Comparison of ENCODE assay signal across 14 cellular contexts in the genomic region with DNA sequence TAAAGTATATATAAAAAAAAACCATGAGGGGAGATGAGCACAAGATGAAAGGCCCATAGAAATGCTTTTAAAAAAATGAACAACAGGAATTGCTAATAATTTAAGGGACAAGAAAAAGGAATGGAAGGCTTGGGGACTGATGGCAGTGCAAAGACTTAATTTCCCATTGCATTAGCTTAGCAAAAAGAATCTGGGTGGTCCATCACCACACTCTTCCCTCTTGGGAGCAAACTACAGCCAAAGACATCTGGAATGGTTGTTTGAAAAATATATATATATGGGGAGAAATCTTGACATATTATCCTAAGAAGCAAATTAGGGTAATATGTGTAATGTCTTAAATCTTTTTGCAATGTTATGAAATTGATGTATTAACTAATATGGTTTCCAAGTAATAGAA.
DNase-seq lines count a peak whose midpoint lies in the region; FAIRE-seq and TF ChIP-seq lines count a peak whose summit lies in the region.
"Had no signal": no experiment of that assay in that cellular context is flagged by ENCODE, and none has a peak within 500 bp of the region (broad histone marks: within the 10 kb centered on the region; RNA-seq: fewer than 3 reads in every experiment).

No MANE protein-coding gene starts in this region.

- intact Hi-C loops in posterior vena cava (cut with DNase I): no loop called here

- peak overlapping the region; percentile 66 for H2BK5ac ChIP-seq in mesenchymal stem cell (ENCODE audit: low read depth, low read length, poor library complexity, severe bottlenecking)

- H2BK120ac ChIP-seq in mesenchymal stem cell (ENCODE audit: low read depth, low read length): no peak overlapping the region

- H3K9ac ChIP-seq in GM23248: 0 out of 2 replicates have a peak overlapping the region, but pooled peaks have one; percentile 36
- peak overlapping the region; percentile 73 for H3K9ac ChIP-seq in astrocyte (ENCODE audit: low read length)
- H3K9ac ChIP-seq in mesenchymal stem cell (ENCODE audit: low read length): no peak overlapping the region

- H3K9me2 ChIP-seq in GM23248 (ENCODE audit: insufficient read depth): no peaks in the 10 kb centered on the region

- H3K27me3 ChIP-seq in GM23248 (replicated peaks; ENCODE audit: insufficient read depth) (no peaks in the 10 kb centered on the region), astrocyte (ENCODE audit: insufficient read depth, low read length) (no peaks in the 10 kb centered on the region), mesenchymal stem cell (ENCODE audit: control insufficient read depth in 1 of 2, insufficient read depth in 1 of 2, low read length in 2 of 2) (no peaks in the 10 kb centered on the region)
- H3K27me3 ChIP-seq: BE2C had no signal

- no peaks in the 10 kb centered on the region for H3K36me3 ChIP-seq in GM23248 (ENCODE audit: low read depth)
- no peaks in the 10 kb centered on the region for H3K36me3 ChIP-seq in astrocyte (ENCODE audit: insufficient read depth, low read length)
- no peaks in the 10 kb centered on the region for H3K36me3 ChIP-seq in mesenchymal stem cell (ENCODE audit: control insufficient read depth in 1 of 2, insufficient read depth in 2 of 2, low read depth in 1 of 2, low read length in 2 of 2)
- H3K36me3 ChIP-seq: BE2C had no signal

- H4K8ac ChIP-seq in mesenchymal stem cell (ENCODE audit: low read length): no peak overlapping the region

- peaks cover 66% of the 10 kb centered on the region for H3F3A ChIP-seq in GM23248 (ENCODE audit: insufficient read depth)

- peak overlapping the region; percentile 85 for H3K27ac ChIP-seq in GM23248
- peak overlapping the region; percentile 97 for H3K27ac ChIP-seq in astrocyte (ENCODE audit: low read depth, low read length)
- peak overlapping the region; percentile 98 for H3K27ac ChIP-seq in mesenchymal stem cell (ENCODE audit: low read length, poor library complexity, severe bottlenecking)
- H3K27ac ChIP-seq: SK-N-MC had no signal

- H3K4me3 Mint-ChIP-seq in astrocyte (ENCODE audit: unreplicated experiment): no peak overlapping the region
- no peak overlapping the region for H3K4me3 Mint-ChIP-seq in activated naive CD4-positive, alpha-beta T cell treated with anti-CD3 and anti-CD28 coated beads, Interleukin-2, amount 10 ng/mL, durations not matched to agents 7 days and 5 days
- H3K4me3 Mint-ChIP-seq: CD4-positive, alpha-beta memory T cell had no signal

- H3K23ac ChIP-seq in mesenchymal stem cell (ENCODE audit: low read length in 2 of 2): no peak overlapping the region

- H3K9me3 ChIP-seq in GM23248 (ENCODE audit: low read depth) (no peaks in the 10 kb centered on the region), astrocyte (ENCODE audit: insufficient read depth, low read depth, low read length) (no peaks in the 10 kb centered on the region), mesenchymal stem cell (ENCODE audit: control insufficient read depth, low read length) (no peaks in the 10 kb centered on the region)
- H3K9me3 ChIP-seq: BE2C had no signal

- TF ChIP-seq CTCF in astrocyte (IDR thresholded peaks at IDR 0.05; ENCODE audit: insufficient read depth, low read depth, low read length): no peak

- no peak overlapping the region for H4K91ac ChIP-seq in mesenchymal stem cell (ENCODE audit: low read length)

- H3K4ac ChIP-seq in mesenchymal stem cell (ENCODE audit: low read depth in 1 of 2, low read length in 2 of 2): peak overlapping the region in 1 of 2 experiments; percentile 69

- DNase-seq in A172 (ENCODE audit: low spot score) (peak; percentile 6), GM23248 (no peak), astrocyte (ENCODE audit: low read depth) (no peak), mesenchymal stem cell (no peak), HTR-8/SVneo (ENCODE audit: insufficient read length, low spot score) (no peak), cortex of kidney (lab: John Stamatoyannopoulos, UW) (no peak), posterior vena cava (ENCODE audit: low spot score) (no peak)
- no peak for DNase-seq in activated naive CD4-positive, alpha-beta T cell treated with anti-CD3 and anti-CD28 coated beads, Interleukin-2, amount 10 ng/mL, durations not matched to agents 7 days and 5 days
- DNase-seq: BE2C; CD4-positive, alpha-beta memory T cell; NCI-H345; NCI-H69; NK-92 treated with Interleukin-12 subunit alpha and Interleukin-12 subunit beta, amount 100 ng/mL, for 24 hours had no signal

- H4K20me1 ChIP-seq in GM23248 (ENCODE audit: insufficient read depth) (no peaks in the 10 kb centered on the region), astrocyte (ENCODE audit: insufficient read depth, low read length) (no peaks in the 10 kb centered on the region)

- H3K36me3 Mint-ChIP-seq in astrocyte (ENCODE audit: low read depth, unreplicated experiment): no peaks in the 10 kb centered on the region
- H3K36me3 Mint-ChIP-seq in activated naive CD4-positive, alpha-beta T cell treated with anti-CD3 and anti-CD28 coated beads, Interleukin-2, amount 10 ng/mL, durations not matched to agents 7 days and 5 days: no peaks in the 10 kb centered on the region
- H3K36me3 Mint-ChIP-seq: CD4-positive, alpha-beta memory T cell had no signal

- no peaks in the 10 kb centered on the region for H3K9me3 Mint-ChIP-seq in astrocyte (ENCODE audit: unreplicated experiment)
- H3K9me3 Mint-ChIP-seq in activated naive CD4-positive, alpha-beta T cell treated with anti-CD3 and anti-CD28 coated beads, Interleukin-2, amount 10 ng/mL, durations not matched to agents 7 days and 5 days: peaks cover 4% of the 10 kb centered on the region

- peak overlapping the region in 1 of 2 experiments; percentile 79 for H3K18ac ChIP-seq in mesenchymal stem cell (ENCODE audit: low read depth in 1 of 2, low read length in 2 of 2)

- peak overlapping the region; percentile 99 for H3K27ac Mint-ChIP-seq in astrocyte (ENCODE audit: unreplicated experiment)
- no peak overlapping the region for H3K27ac Mint-ChIP-seq in activated naive CD4-positive, alpha-beta T cell treated with anti-CD3 and anti-CD28 coated beads, Interleukin-2, amount 10 ng/mL, durations not matched to agents 7 days and 5 days
- H3K27ac Mint-ChIP-seq: CD4-positive, alpha-beta memory T cell had no signal

- in situ Hi-C loops in GM23248 (cut with MboI): no loop called here

- H3K79me2 ChIP-seq in GM23248 (ENCODE audit: insufficient read depth) (no peaks in the 10 kb centered on the region), astrocyte (ENCODE audit: insufficient read depth, low read length) (no peaks in the 10 kb centered on the region)

- H3K4me3 ChIP-seq in GM23248 (no peak overlapping the region), astrocyte (ENCODE audit: insufficient read depth, low read depth, low read length) (no peak overlapping the region), mesenchymal stem cell (ENCODE audit: insufficient read depth in 1 of 2, low read depth in 1 of 2, low read length in 2 of 2) (no peak overlapping the region)
- H3K4me3 ChIP-seq: SK-N-MC had no signal

- no peak overlapping the region for H2BK12ac ChIP-seq in mesenchymal stem cell (ENCODE audit: low read length in 2 of 2)

- H3K14ac ChIP-seq in mesenchymal stem cell (ENCODE audit: low read length in 2 of 2): no peak overlapping the region

- H2AFZ ChIP-seq in GM23248: no peak overlapping the region
- no peak overlapping the region for H2AFZ ChIP-seq in astrocyte (ENCODE audit: low read depth, low read length)
- H2AFZ ChIP-seq in mesenchymal stem cell (ENCODE audit: low read depth, low read length): no peak overlapping the region

- CTCF ChIA-PET in activated naive CD4-positive, alpha-beta T cell treated with anti-CD3 and anti-CD28 coated beads, Interleukin-2, amount 10 ng/mL, durations not matched to agents 7 days and 5 days (lab: Charles Lee): no interaction called here

- H3K4me1 Mint-ChIP-seq in astrocyte (ENCODE audit: low read depth, unreplicated experiment): peaks cover 50% of the 10 kb centered on the region
- no peaks in the 10 kb centered on the region for H3K4me1 Mint-ChIP-seq in activated naive CD4-positive, alpha-beta T cell treated with anti-CD3 and anti-CD28 coated beads, Interleukin-2, amount 10 ng/mL, durations not matched to agents 7 days and 5 days
- H3K4me1 Mint-ChIP-seq: CD4-positive, alpha-beta memory T cell had no signal

- FAIRE-seq in astrocyte (lab: Jason Lieb, UNC) (peak; percentile 70), HTR-8/SVneo (lab: Jason Lieb, UNC) (no peak)

- H3K4me2 ChIP-seq in GM23248 (ENCODE audit: unreplicated experiment) (peak overlapping the region; percentile 47), astrocyte (ENCODE audit: low read length) (peak overlapping the region; percentile 54), mesenchymal stem cell (ENCODE audit: low read length, poor library complexity, severe bottlenecking) (no peak overlapping the region)

- H3K4me1 ChIP-seq in GM23248 (ENCODE audit: insufficient read depth): peaks cover 82% of the 10 kb centered on the region
- peaks cover 49% of the 10 kb centered on the region for H3K4me1 ChIP-seq in astrocyte (ENCODE audit: insufficient read depth, low read length)
- peaks cover 3% of the 10 kb centered on the region for H3K4me1 ChIP-seq in mesenchymal stem cell (ENCODE audit: control insufficient read depth, insufficient read depth, low read depth, low read length)
- H3K4me1 ChIP-seq: BE2C had no signal

- H2AK5ac ChIP-seq in mesenchymal stem cell (ENCODE audit: low read length, severe bottlenecking): peak overlapping the region; percentile 97

- no peaks in the 10 kb centered on the region for H3K79me1 ChIP-seq in mesenchymal stem cell (replicated peaks; ENCODE audit: low read length, poor library complexity, severe bottlenecking)

- no peaks in the 10 kb centered on the region for H3K27me3 Mint-ChIP-seq in astrocyte (ENCODE audit: low read depth, unreplicated experiment)
- no peaks in the 10 kb centered on the region for H3K27me3 Mint-ChIP-seq in activated naive CD4-positive, alpha-beta T cell treated with anti-CD3 and anti-CD28 coated beads, Interleukin-2, amount 10 ng/mL, durations not matched to agents 7 days and 5 days
- H3K27me3 Mint-ChIP-seq: CD4-positive, alpha-beta memory T cell had no signal

- no peak overlapping the region for H2BK15ac ChIP-seq in mesenchymal stem cell (ENCODE audit: low read depth, poor library complexity, severe bottlenecking)
